Comparison of ENCODE assay signal across 1 cellular context in the genomic region with DNA sequence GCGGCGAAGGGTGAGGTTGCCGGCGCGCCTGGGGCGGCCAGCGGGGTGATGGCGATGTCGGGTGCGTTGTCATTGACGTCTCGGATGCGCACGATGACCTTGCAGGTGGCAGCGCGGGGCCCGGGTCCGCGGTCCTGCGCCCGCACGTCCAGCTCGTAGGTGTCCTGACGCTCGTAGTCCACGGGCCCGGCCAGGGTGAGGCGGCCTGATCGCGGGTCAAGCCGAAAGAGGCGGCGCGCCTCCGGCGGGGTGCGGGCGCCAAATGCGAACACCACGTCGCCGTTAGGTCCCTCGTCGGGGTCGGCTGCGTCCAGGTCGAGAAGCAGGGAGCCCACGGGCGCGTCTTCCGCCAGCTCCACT.
A peak's percentile ranks its signal among the peaks of the same experiment; 100 is the strongest.
TF ChIP-seq lines count a peak whose summit lies in the region.

No MANE protein-coding gene starts in this region.

TF ChIP-seq in H1, 55 proteins besides CTCF, POLR2A, EP300 and RAD21:
- no peak for TF ChIP-seq SP2 (IDR thresholded peaks at IDR 0.05; ENCODE audit: low read length)
- TF ChIP-seq HDAC6 (IDR thresholded peaks at IDR 0.05; ENCODE audit: low read depth, low read length), result no peak
- no peak for TF ChIP-seq KDM4A (IDR thresholded peaks at IDR 0.05; ENCODE audit: low read depth, low read length, severe bottlenecking)
- no peak for TF ChIP-seq SAP30 (IDR thresholded peaks at IDR 0.05; ENCODE audit: insufficient read depth, insufficient replicate concordance, low read length)
- TF ChIP-seq GTF2F1 (IDR thresholded peaks at IDR 0.05; ENCODE audit: borderline replicate concordance, low read depth, low read length), result no peak
- 0 out of 2 replicates have a peak, but pooled peaks have one; percentile 0 for TF ChIP-seq CREB1 (IDR thresholded peaks at IDR 0.05)
- TF ChIP-seq HDAC2 (IDR thresholded peaks at IDR 0.05; ENCODE audit: borderline replicate concordance in 1 of 2, low read depth in 2 of 2, low read length in 2 of 2), result 0 out of 4 replicates have a peak, but pooled peaks of 1 of the 2 experiments have one; percentile 1
- no peak for TF ChIP-seq CHD1 (IDR thresholded peaks at IDR 0.05; ENCODE audit: low read depth, low read length)
